In genomic region chr15:88896339-88897033, GRCh38 we compare ENCODE assay signal across 7 cellular contexts. TPM values are rescaled to one million over a fixed set of nuclear protein-coding genes. Genes with fewer than 3 reads are reported as not detected.
DNase-seq lines count a peak whose midpoint lies in the region; ATAC-seq and TF ChIP-seq lines count a peak whose summit lies in the region.

No MANE protein-coding gene starts in this region.

- H3K9me3 ChIP-seq in CD4-positive, CD25-positive, alpha-beta regulatory T cell (ENCODE audit: control insufficient read depth in 2 of 2, low read length in 2 of 2): no peaks in the 10 kb centered on the region
- H3K9me3 ChIP-seq in HEK293 (ENCODE audit: control insufficient read depth, insufficient read depth, low read depth, low read length): no peaks in the 10 kb centered on the region

- POLR2A ChIA-PET in HEK293 (lab: Yijun Ruan, JAX): interaction anchor here (1.4 to 1.7 kb wide), 2 partner anchors 9 to 15 kb away, joined by 5 read pairs; no protein-coding TSS in a partner anchor

- H3K27me3 ChIP-seq in CD4-positive, CD25-positive, alpha-beta regulatory T cell (ENCODE audit: control insufficient read depth, insufficient read depth, low read length): no peaks in the 10 kb centered on the region
- H3K27me3 ChIP-seq in mesendoderm (ENCODE audit: insufficient read depth, low read length, poor library complexity): no peaks in the 10 kb centered on the region

- peak overlapping the region; percentile 26 for H3K4me3 ChIP-seq in CD4-positive, CD25-positive, alpha-beta regulatory T cell (ENCODE audit: low read depth, low read length)
- no peak overlapping the region for H3K4me3 ChIP-seq in HEK293 (ENCODE audit: low read depth, low read length)
- no peak overlapping the region for H3K4me3 ChIP-seq in mesendoderm (ENCODE audit: low read length)

- CTCF ChIA-PET in HEK293 (lab: Yijun Ruan, JAX): interaction anchor here (0.7 to 4.7 kb wide), 13 partner anchors 8 to 282 kb away, joined by 3 to 21 read pairs (median 6); no protein-coding TSS in a partner anchor

- H3K4me3 Mint-ChIP-seq in CD4-positive, CD25-positive, alpha-beta regulatory T cell: peak overlapping the region; percentile 73 to 100 (median 86)
- H3K4me3 Mint-ChIP-seq in progenitor cell of endocrine pancreas (ENCODE audit: low read depth): peak overlapping the region; percentile 34

- H3K56ac ChIP-seq in mesendoderm (ENCODE audit: low read length): no peak overlapping the region

- TF ChIP-seq CTCF in HEK293 (tag by site-specific recombination; IDR thresholded peaks at IDR 0.05) (no peak), progenitor cell of endocrine pancreas (IDR thresholded peaks at IDR 0.05; ENCODE audit: unreplicated experiment) (no peak), GM13977 (IDR thresholded peaks at IDR 0.05; ENCODE audit: extremely low read depth, insufficient read depth, missing control alignments) (no peak)

- H4K5ac ChIP-seq in mesendoderm (ENCODE audit: low read length): no peak overlapping the region

- no peak for ATAC-seq in CD4-positive, CD25-positive, alpha-beta regulatory T cell (ENCODE audit: low read depth in 2 of 2)

- no peak overlapping the region for H3K4me2 ChIP-seq in mesendoderm (ENCODE audit: low read length)

- in situ Hi-C loops in GM13977 (cut with MboI; ENCODE audit: low pct_unique_long_range_greater_than_20kb, low sequenced_read_pairs, unreplicated experiment): loop anchor here (10.0 kb wide), 1 partner anchor 128 kb away; no protein-coding TSS in a partner anchor

- H4K8ac ChIP-seq in mesendoderm (ENCODE audit: low read depth, low read length): no peak overlapping the region

- no peak overlapping the region for H3K4ac ChIP-seq in mesendoderm (ENCODE audit: low read depth, low read length)

- H3K27ac Mint-ChIP-seq in CD4-positive, CD25-positive, alpha-beta regulatory T cell: peak overlapping the region; percentile 86 to 98 (median 87)
- H3K27ac Mint-ChIP-seq in progenitor cell of endocrine pancreas: no peak overlapping the region

- H3K9ac ChIP-seq in mesendoderm (ENCODE audit: low read length): no peak overlapping the region

- no peak overlapping the region for H3K18ac ChIP-seq in mesendoderm (ENCODE audit: low read length)

- H2AK5ac ChIP-seq in mesendoderm (ENCODE audit: low read length): no peak overlapping the region

- H3K4me1 Mint-ChIP-seq in CD4-positive, CD25-positive, alpha-beta regulatory T cell: peaks cover 0 to 59% (median 26%) of the 10 kb centered on the region in 4 donors
- peaks cover 20% of the 10 kb centered on the region for H3K4me1 Mint-ChIP-seq in progenitor cell of endocrine pancreas (ENCODE audit: low read depth)

- H3K4me1 ChIP-seq in CD4-positive, CD25-positive, alpha-beta regulatory T cell (ENCODE audit: control insufficient read depth, insufficient read depth, low read length, poor library complexity, severe bottlenecking): peaks cover 41% of the 10 kb centered on the region
- H3K4me1 ChIP-seq in HEK293 (ENCODE audit: control insufficient read depth, insufficient read depth, low read length): peaks cover 15% of the 10 kb centered on the region
- peaks cover 2% of the 10 kb centered on the region for H3K4me1 ChIP-seq in mesendoderm (ENCODE audit: control insufficient read depth, low read depth, low read length)

- H3K9me3 Mint-ChIP-seq in CD4-positive, CD25-positive, alpha-beta regulatory T cell: no peaks in the 10 kb centered on the region
- H3K9me3 Mint-ChIP-seq in progenitor cell of endocrine pancreas (ENCODE audit: low read depth): no peaks in the 10 kb centered on the region

- no peak overlapping the region for H2BK5ac ChIP-seq in mesendoderm (ENCODE audit: low read length)

- H3K36me3 Mint-ChIP-seq in CD4-positive, CD25-positive, alpha-beta regulatory T cell: peaks cover 11% of the 10 kb centered on the region
- H3K36me3 Mint-ChIP-seq in progenitor cell of endocrine pancreas (ENCODE audit: insufficient read depth): peaks cover 6% of the 10 kb centered on the region

- H3K23ac ChIP-seq in mesendoderm (ENCODE audit: low read length): no peak overlapping the region

- H3K27me3 Mint-ChIP-seq in CD4-positive, CD25-positive, alpha-beta regulatory T cell: no peaks in the 10 kb centered on the region
- H3K27me3 Mint-ChIP-seq in progenitor cell of endocrine pancreas: peaks cover 8% of the 10 kb centered on the region

- H2BK15ac ChIP-seq in mesendoderm (replicated peaks; ENCODE audit: low read depth): no peak overlapping the region

- H2BK120ac ChIP-seq in mesendoderm (ENCODE audit: low read depth, low read length): no peak overlapping the region

- peaks cover 18% of the 10 kb centered on the region for H3K36me3 ChIP-seq in CD4-positive, CD25-positive, alpha-beta regulatory T cell (ENCODE audit: control insufficient read depth, insufficient read depth, low read length)
- H3K36me3 ChIP-seq in HEK293 (ENCODE audit: control insufficient read depth in 2 of 2, insufficient read depth in 1 of 2, low read length in 2 of 2): peaks cover 6 to 22% of the 10 kb centered on the region in 2 experiments; a peak in 2 of 3 replicates
- H3K36me3 ChIP-seq in mesendoderm (ENCODE audit: control insufficient read depth, insufficient read depth, low read length): no peaks in the 10 kb centered on the region

- peak in 1 of 3 donors; percentile 13 for DNase-seq in CD4-positive, CD25-positive, alpha-beta regulatory T cell
- DNase-seq in dermis microvascular lymphatic vessel endothelial cell (ENCODE audit: low read depth in 2 of 2): peak; percentile 57 to 94
- no peak for DNase-seq in progenitor cell of endocrine pancreas (ENCODE audit: low spot score, unreplicated experiment)
- DNase-seq in mesendoderm: no peak
- no peak for DNase-seq in GM13977 (ENCODE audit: low spot score)
- no peak for DNase-seq in stimulated activated CD4-positive, alpha-beta T cell treated with anti-CD3 and anti-CD28 coated beads, Interleukin-1b, Interleukin-23, amount 100 ng/mL, for 48 hours

- no peaks in the 10 kb centered on the region for H3K79me1 ChIP-seq in mesendoderm (ENCODE audit: low read length)

- H3K79me2 ChIP-seq in mesendoderm (ENCODE audit: control insufficient read depth, insufficient read depth, low read length): no peaks in the 10 kb centered on the region

- no CpG with 5 or more reads among the region's 8 CpGs for WGBS in mesendoderm (ENCODE audit: extremely low coverage, insufficient coverage, low lambda C conversion rate)

- H3K27ac ChIP-seq in CD4-positive, CD25-positive, alpha-beta regulatory T cell (ENCODE audit: insufficient read depth, low read length, poor library complexity, severe bottlenecking): peak overlapping the region; percentile 31
- H3K27ac ChIP-seq in HEK293 (ENCODE audit: extremely low read depth, low read depth, low read length): no peak overlapping the region; the same call in 1 of the 2 replicates
- no peak overlapping the region for H3K27ac ChIP-seq in mesendoderm (ENCODE audit: low read depth, low read length)

TF ChIP-seq in HEK293, 187 proteins besides CTCF, POLR2A, EP300 and RAD21 (continues in another document):
- no peak for TF ChIP-seq YY2 (tag by site-specific recombination; IDR thresholded peaks at IDR 0.05)
- no peak for TF ChIP-seq ZNF626 (tag by site-specific recombination; IDR thresholded peaks at IDR 0.05)
- no peak for TF ChIP-seq ZFP37 (tag by site-specific recombination; IDR thresholded peaks at IDR 0.05)
- no peak for TF ChIP-seq ZNF555 (tag by site-specific recombination; conservative IDR thresholded peaks at IDR 0.05)
- no peak for TF ChIP-seq ZNF221 (tag by site-specific recombination; IDR thresholded peaks at IDR 0.05; ENCODE audit: borderline replicate concordance)
- no peak for TF ChIP-seq HOXD13 (CRISPR knock-in tag; IDR thresholded peaks at IDR 0.05; ENCODE audit: borderline replicate concordance)
- peak; percentile 29; the same call in 1 of the 2 replicates for TF ChIP-seq ZNF335 (tag by site-specific recombination; conservative IDR thresholded peaks at IDR 0.05)
- 0 out of 2 replicates have a peak, but pooled peaks have one; percentile 48 for TF ChIP-seq SCRT1 (tag by site-specific recombination; IDR thresholded peaks at IDR 0.05; ENCODE audit: borderline replicate concordance)
- TF ChIP-seq ZNF16 (tag by site-specific recombination; IDR thresholded peaks at IDR 0.05; ENCODE audit: low read depth): 0 out of 2 replicates have a peak, but pooled peaks have one; percentile 31
- TF ChIP-seq SCRT2 (tag by site-specific recombination; IDR thresholded peaks at IDR 0.05): peak; percentile 91
- TF ChIP-seq AEBP2 (tag by site-specific recombination; IDR thresholded peaks at IDR 0.05; ENCODE audit: borderline replicate concordance): no peak
- TF ChIP-seq FEZF1 (tag by site-specific recombination; IDR thresholded peaks at IDR 0.05): no peak

RNA-seq across cellular contexts. Expression of gene HAPLN3, which starts 1.1 kb away (rescaled TPM):
- total RNA-seq in CD4-positive, CD25-positive, alpha-beta regulatory T cell: 251 TPM
- 100 to 1,000 TPM in 1 of 4 donors, 10 to 100 TPM in 3; 76.8 to 108 (median 93.3) TPM for polyA plus RNA-seq in CD4-positive, CD25-positive, alpha-beta regulatory T cell
- total RNA-seq in dermis microvascular lymphatic vessel endothelial cell (64.8 and 119 TPM in 2 replicates), progenitor cell of endocrine pancreas (6.2 and 8.4 TPM in 2 replicates)
- polyA plus RNA-seq in mesendoderm (2013, experiment 1 of 2): 4.4 TPM
- polyA plus RNA-seq in mesendoderm (2013, experiment 2 of 2): 4.3 TPM

RNA-seq across cellular contexts. Expression of gene MFGE8, which starts 16.7 kb away (rescaled TPM):
- 149 TPM for total RNA-seq in CD4-positive, CD25-positive, alpha-beta regulatory T cell
- 10 to 100 TPM; 14.0 to 15.4 (median 14.4) TPM for polyA plus RNA-seq in CD4-positive, CD25-positive, alpha-beta regulatory T cell
- total RNA-seq in dermis microvascular lymphatic vessel endothelial cell: 26.7 and 50.3 TPM in 2 replicates
- 297 and 309 TPM in 2 replicates for total RNA-seq in progenitor cell of endocrine pancreas
- polyA plus RNA-seq in mesendoderm (2013, experiment 1 of 2): 101 TPM
- 103 TPM for polyA plus RNA-seq in mesendoderm (2013, experiment 2 of 2)

Comparison
In these comparisons a context has a peak if more than half of its experiments do, and no peak if none do; other contexts are left out.
1. DNase-seq: peak in dermis microvascular lymphatic vessel endothelial cell (2 of 2); none in progenitor cell of endocrine pancreas (single experiment), mesendoderm (single experiment), GM13977 (single experiment) and stimulated activated CD4-positive, alpha-beta T cell treated with anti-CD3 and anti-CD28 coated beads, Interleukin-1b, Interleukin-23, amount 100 ng/mL, for 48 hours (single experiment).